1 cellular context compared by ENCODE assay signal in genomic region chr11:112289588-112290461, GRCh38.
TF ChIP-seq lines count a peak whose summit lies in the region.

No MANE protein-coding gene starts in this region.

TF ChIP-seq in K562, 482 proteins besides CTCF, POLR2A, EP300 and RAD21 (continued from another document):
- no peak for TF ChIP-seq CTCFL (IDR thresholded peaks at IDR 0.05; ENCODE audit: borderline replicate concordance, insufficient read depth, low read depth, low read length, poor library complexity, severe bottlenecking)
- TF ChIP-seq ZC3H8 (IDR thresholded peaks at IDR 0.05), result no peak
- no peak for TF ChIP-seq NCOA6 (IDR thresholded peaks at IDR 0.05)
- no peak for TF ChIP-seq SRF (CRISPR knock-in tag; IDR thresholded peaks at IDR 0.05)
- TF ChIP-seq MYC (IDR thresholded peaks at IDR 0.05; ENCODE audit: low read depth, low read length), result peak; percentile 47; the same call in 1 of the 2 replicates
- no peak for TF ChIP-seq MYC (CRISPR knock-in tag; IDR thresholded peaks at IDR 0.05; ENCODE audit: borderline replicate concordance, low read depth)
- 0 out of 2 replicates have a peak, but pooled peaks have one; percentile 25 for TF ChIP-seq RBFOX2 (IDR thresholded peaks at IDR 0.05; ENCODE audit: low read depth, low read length)
- peak; percentile 31 for TF ChIP-seq CCNT2 (IDR thresholded peaks at IDR 0.05; ENCODE audit: borderline replicate concordance, extremely low read depth, insufficient read length, low read depth, low read length)
- 0 out of 2 replicates have a peak, but pooled peaks have one; percentile 14 for TF ChIP-seq ZNF12 (CRISPR knock-in tag; IDR thresholded peaks at IDR 0.05)
- peak; percentile 32; the same call in 1 of the 2 replicates for TF ChIP-seq CBX1 (IDR thresholded peaks at IDR 0.05; ENCODE audit: low read depth)
- 0 out of 2 replicates have a peak, but pooled peaks have one; percentile 36 for TF ChIP-seq KAT7 (CRISPR knock-in tag; IDR thresholded peaks at IDR 0.05; ENCODE audit: borderline replicate concordance)
- peak; percentile 36 for TF ChIP-seq SAP30 (IDR thresholded peaks at IDR 0.05; ENCODE audit: borderline replicate concordance, insufficient read depth, low read depth, low read length, poor library complexity, severe bottlenecking)
- TF ChIP-seq ZNF224 (CRISPR knock-in tag; IDR thresholded peaks at IDR 0.05), result no peak
- no peak for TF ChIP-seq HMBOX1 (IDR thresholded peaks at IDR 0.05)
- 0 out of 2 replicates have a peak, but pooled peaks have one; percentile 24 for TF ChIP-seq ATF7 (IDR thresholded peaks at IDR 0.05)
- TF ChIP-seq ILF3 (IDR thresholded peaks at IDR 0.05; ENCODE audit: borderline replicate concordance), result peak; percentile 72; the same call in 1 of the 2 replicates
- peak; percentile 69; the same call in 1 of the 2 replicates for TF ChIP-seq STAG1 (CRISPR knock-in tag; IDR thresholded peaks at IDR 0.05; ENCODE audit: borderline replicate concordance)
